8 cellular contexts compared by ENCODE assay signal in genomic region chr1:155127105-155127671, GRCh38. TPM values are rescaled to one million over a fixed set of nuclear protein-coding genes. Genes with fewer than 3 reads are reported as not detected.
DNase-seq lines count a peak whose midpoint lies in the region; ATAC-seq and TF ChIP-seq lines count a peak whose summit lies in the region.

No MANE protein-coding gene starts in this region.

- H3K27me3 ChIP-seq in body of pancreas (no peaks in the 10 kb centered on the region), iPS DF 6.9 (ENCODE audit: control insufficient read depth, insufficient read depth, low read length) (peaks cover 28% of the 10 kb centered on the region)

- H3K9me3 ChIP-seq in ES-I3 (ENCODE audit: control insufficient read depth, insufficient read depth, low read length) (no peaks in the 10 kb centered on the region), body of pancreas (no peaks in the 10 kb centered on the region), iPS DF 6.9 (ENCODE audit: control insufficient read depth, insufficient read depth, low read length) (no peaks in the 10 kb centered on the region)

- WGBS in body of pancreas, 2 donors, result 0% methylated on average over 31 to 47 of the region's 47 CpGs
- WGBS in iPS DF 6.9 (ENCODE audit: insufficient coverage, insufficient read length), result no CpG with 5 or more reads among the region's 47 CpGs

- DNase-seq in NCI-H460 (ENCODE audit: extremely low read depth, low read depth), result peak; percentile 92
- DNase-seq in body of pancreas, result peak; percentile 78 to 88 (median 81)
- no peak for DNase-seq in iPS DF 6.9 (ENCODE audit: low read depth, low spot score)
- peak; percentile 78 for DNase-seq in pulmonary artery endothelial cell (ENCODE audit: low read depth, low spot score)

- H3K27ac ChIP-seq in body of pancreas, result peak overlapping the region; percentile 94 to 99 (median 98)
- H3K27ac ChIP-seq in iPS DF 6.9 (ENCODE audit: low read length), result no peak overlapping the region

- TF ChIP-seq CTCF in body of pancreas (IDR thresholded peaks at IDR 0.05), result no peak

- ATAC-seq in body of pancreas, result peak; percentile 64
- ATAC-seq in GM18520 (IDR thresholded peaks at IDR 0.05; ENCODE audit: unreplicated experiment), result no peak
- ATAC-seq in HG03469 (IDR thresholded peaks at IDR 0.05; ENCODE audit: unreplicated experiment), result no peak
- ATAC-seq in HG02642 (IDR thresholded peaks at IDR 0.05; ENCODE audit: poor library complexity, unreplicated experiment), result no peak

- peak overlapping the region; percentile 48; the same call in 1 of the 2 replicates for H3K9ac ChIP-seq in ES-I3 (ENCODE audit: low read depth, low read length)

- peaks cover 28% of the 10 kb centered on the region for H3K4me1 ChIP-seq in ES-I3 (ENCODE audit: insufficient read depth, low read length)
- peaks cover 57% of the 10 kb centered on the region for H3K4me1 ChIP-seq in body of pancreas
- H3K4me1 ChIP-seq in iPS DF 6.9 (ENCODE audit: control insufficient read depth, insufficient read depth, low read length), result peaks cover 25% of the 10 kb centered on the region

- peak overlapping the region; percentile 79 to 91 for H3K4me3 ChIP-seq in body of pancreas
- peak overlapping the region; percentile 46; the same call in 1 of the 2 replicates for H3K4me3 ChIP-seq in iPS DF 6.9 (ENCODE audit: low read length)

- intact Hi-C loops in body of pancreas (cut with DNase I), result loop anchor here (5.0 kb wide), 1 partner anchor 35 kb away; no protein-coding TSS in a partner anchor

- TF ChIP-seq POLR2A in body of pancreas (IDR thresholded peaks at IDR 0.05), result peak; percentile 16 to 73 (median 62)

- no peaks in the 10 kb centered on the region for H3K36me3 ChIP-seq in ES-I3 (ENCODE audit: insufficient read depth, low read length)
- H3K36me3 ChIP-seq in body of pancreas (replicated peaks in 1 of 2; ENCODE audit: insufficient read depth in 1 of 2, low read depth in 2 of 2), result peaks cover 0 to 4% of the 10 kb centered on the region in 2 donors
- no peaks in the 10 kb centered on the region for H3K36me3 ChIP-seq in iPS DF 6.9 (ENCODE audit: control insufficient read depth, insufficient read depth, low read length)

RNA-seq across cellular contexts. Expression of gene EFNA1, which starts 0.5 kb away (rescaled TPM):
- total RNA-seq in NCI-H460 (2014; rRNA removed; shearing (Covaris generic)), result 18.1 and 22.3 TPM in 2 replicates
- 59.4 and 68.9 TPM in 2 replicates for polyA plus RNA-seq in NCI-H460 (2014; cell fraction: nucleus; rRNA removed)
- total RNA-seq in body of pancreas, result 10 to 100 TPM; 10.5 to 20.2 TPM
- total RNA-seq in pulmonary artery endothelial cell, result 53.3 and 57.0 TPM in 2 replicates

RNA-seq across cellular contexts. Expression of gene SLC50A1, which starts 8.5 kb away (rescaled TPM):
- total RNA-seq in NCI-H460 (2014; rRNA removed; shearing (Covaris generic)), result 49.7 and 53.4 TPM in 2 replicates
- polyA plus RNA-seq in NCI-H460 (2014; cell fraction: nucleus; rRNA removed), result 40.9 and 45.2 TPM in 2 replicates
- 10 to 100 TPM; 13.7 to 25.7 TPM for total RNA-seq in body of pancreas
- total RNA-seq in pulmonary artery endothelial cell, result 24.1 and 40.8 TPM in 2 replicates

RNA-seq across cellular contexts. Expression of gene DPM3, which starts 13.1 kb away (rescaled TPM):
- 49.8 and 50.9 TPM in 2 replicates for total RNA-seq in NCI-H460 (2014; rRNA removed; shearing (Covaris generic))
- polyA plus RNA-seq in NCI-H460 (2014; cell fraction: nucleus; rRNA removed), result 35.9 and 112 TPM in 2 replicates
- 100 to 1,000 TPM in 1 of 2 donors, 1 to 10 TPM in 1; 6.2 to 106 TPM for total RNA-seq in body of pancreas
- total RNA-seq in pulmonary artery endothelial cell, result 29.2 and 31.1 TPM in 2 replicates

RNA-seq across cellular contexts. Expression of gene KRTCAP2, which starts 45.9 kb away (rescaled TPM):
- 454 and 476 TPM in 2 replicates for total RNA-seq in NCI-H460 (2014; rRNA removed; shearing (Covaris generic))
- 98.4 and 132 TPM in 2 replicates for polyA plus RNA-seq in NCI-H460 (2014; cell fraction: nucleus; rRNA removed)
- total RNA-seq in body of pancreas (10 to 100 TPM; 46.4 to 71.5 TPM), pulmonary artery endothelial cell (117 and 121 TPM in 2 replicates)

RNA-seq across cellular contexts. Expression of gene TRIM46, which starts 46.5 kb away (rescaled TPM):
- 0.27 and 0.43 TPM in 2 replicates for total RNA-seq in NCI-H460 (2014; rRNA removed; shearing (Covaris generic))
- polyA plus RNA-seq in NCI-H460 (2014; cell fraction: nucleus; rRNA removed), result 1.5 and 3.2 TPM in 2 replicates
- total RNA-seq in body of pancreas (under 1 TPM in 1 of 2 donors, not detected in 1; 0.26 TPM), pulmonary artery endothelial cell (4.1 and 4.9 TPM in 2 replicates)
